19 cellular contexts compared by ENCODE assay signal in the genomic region with DNA sequence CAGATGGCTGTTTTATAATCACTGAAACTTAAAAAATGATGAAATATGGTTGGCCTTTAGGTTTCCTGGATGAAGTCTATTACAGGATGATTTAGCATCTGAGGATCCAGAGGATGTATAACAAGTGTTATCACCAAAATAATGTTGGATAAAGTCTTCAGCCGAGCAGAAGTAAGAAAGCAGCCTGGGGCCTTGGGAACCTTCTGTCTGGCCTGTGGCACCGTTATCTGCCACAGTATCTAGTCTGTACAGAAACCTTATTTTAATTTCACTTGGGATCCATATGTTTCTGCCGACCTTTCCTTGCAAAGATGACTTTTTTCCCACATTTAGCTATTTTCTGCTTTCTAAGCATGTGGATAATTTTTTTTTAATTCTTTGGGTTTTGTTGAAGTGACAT.
"Had no signal": no experiment of that assay in that cellular context is flagged by ENCODE, and none has a peak within 500 bp of the region (broad histone marks: within the 10 kb centered on the region; RNA-seq: fewer than 3 reads in every experiment).

No MANE protein-coding gene starts in this region.

- DNase-seq: natural killer cell; occipital lobe; ovary; posterior cingulate gyrus; psoas muscle; right cardiac atrium; right lobe of liver; sigmoid colon; stimulated activated CD4-positive, alpha-beta T cell treated with anti-CD3 and anti-CD28 coated beads, Interleukin-15, amount 100 ng/mL, for 24 hours; stimulated activated CD4-positive, alpha-beta T cell treated with anti-CD3 and anti-CD28 coated beads, Interleukin-2, amount 100 ng/mL, for 24 hours; stimulated activated CD4-positive, alpha-beta T cell treated with anti-CD3 and anti-CD28 coated beads, Interleukin-2, amount 100 ng/mL, for 48 hours; stimulated activated CD4-positive, alpha-beta T cell treated with anti-CD3 and anti-CD28 coated beads, Interleukin-4, amount 100 ng/mL, for 24 hours; stimulated activated naive B cell treated with anti-CD40 and anti-IgM and Interleukin-4, amounts not matched to agents 10 μg/mL and 1 μg/mL and 100 μg/mL, for 72 hours; stimulated activated naive CD4-positive, alpha-beta T cell treated with Interleukin-2 at 50 U/mL for 16 hours; stomach; thyroid gland; trophoblast cell; upper lobe of left lung had no signal

- ATAC-seq: natural killer cell; psoas muscle; right cardiac atrium; right lobe of liver; stimulated activated effector memory CD8-positive, alpha-beta T cell treated with anti-CD3 and anti-CD28 coated beads, Interleukin-12 subunit alpha, Interleukin-12 subunit beta, amount 100 ng/mL, for 72 hours; stimulated activated naive B cell treated with anti-CD40 and anti-IgM and Interleukin-4, amounts not matched to agents 10 μg/mL and 1 μg/mL and 100 μg/mL, for 72 hours had no signal
